Comparison of ENCODE assay signal across 9 cellular contexts in the genomic region with DNA sequence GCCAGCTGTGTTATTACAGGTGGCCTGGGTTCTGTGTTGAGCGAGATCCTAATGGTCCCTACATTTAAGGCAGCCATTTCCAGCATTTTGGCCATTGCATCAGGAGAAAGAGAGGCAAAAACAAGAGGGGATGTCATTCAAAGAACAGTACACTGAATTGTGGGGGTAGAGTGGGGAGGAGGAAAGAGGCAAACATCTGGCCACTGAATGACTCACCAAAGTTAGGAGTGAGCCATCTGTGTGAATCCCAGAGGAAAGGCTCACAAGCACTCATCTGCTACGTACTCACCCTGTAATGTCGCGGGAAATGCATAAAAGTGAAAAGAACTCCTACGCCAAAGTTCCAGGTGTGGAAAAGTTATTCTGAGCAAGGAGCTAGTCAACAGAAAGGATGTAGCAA. TPM values are rescaled to one million over a fixed set of nuclear protein-coding genes. Genes with fewer than 3 reads are reported as not detected.
DNase-seq lines count a peak whose midpoint lies in the region; ATAC-seq and TF ChIP-seq lines count a peak whose summit lies in the region.
"Had no signal": no experiment of that assay in that cellular context is flagged by ENCODE, and none has a peak within 500 bp of the region (broad histone marks: within the 10 kb centered on the region; RNA-seq: fewer than 3 reads in every experiment).

No MANE protein-coding gene starts in this region.

- H3K4me3 ChIP-seq in endodermal cell (ENCODE audit: low read length) (no peak overlapping the region), ovary (no peak overlapping the region)

- H3K9me3 Mint-ChIP-seq in endodermal cell: peaks cover 4% of the 10 kb centered on the region
- H3K9me3 Mint-ChIP-seq in CD4-positive, alpha-beta T cell: no peaks in the 10 kb centered on the region
- no peaks in the 10 kb centered on the region for H3K9me3 Mint-ChIP-seq in activated CD4-positive, alpha-beta memory T cell treated with anti-CD3 and anti-CD28 coated beads for 36 hours
- H3K9me3 Mint-ChIP-seq: CD8-positive, alpha-beta memory T cell had no signal

- TF ChIP-seq POLR2A in ovary (IDR thresholded peaks at IDR 0.05): no peak

- no peaks in the 10 kb centered on the region for H3K27me3 Mint-ChIP-seq in endodermal cell (ENCODE audit: insufficient read depth)
- H3K27me3 Mint-ChIP-seq in CD4-positive, alpha-beta T cell: no peaks in the 10 kb centered on the region
- no peaks in the 10 kb centered on the region for H3K27me3 Mint-ChIP-seq in activated CD4-positive, alpha-beta memory T cell treated with anti-CD3 and anti-CD28 coated beads for 36 hours
- H3K27me3 Mint-ChIP-seq: CD8-positive, alpha-beta memory T cell had no signal

- H3K4me1 ChIP-seq in endodermal cell (ENCODE audit: control insufficient read depth, insufficient read depth, low read length): peaks cover 4% of the 10 kb centered on the region
- H3K4me1 ChIP-seq in ovary (ENCODE audit: insufficient read depth): no peaks in the 10 kb centered on the region

- H3K9me3 ChIP-seq in endodermal cell (ENCODE audit: control insufficient read depth, low read length): peaks cover 4% of the 10 kb centered on the region
- no peaks in the 10 kb centered on the region for H3K9me3 ChIP-seq in CD4-positive, alpha-beta T cell (ENCODE audit: control insufficient read depth, low read length)
- H3K9me3 ChIP-seq in ovary: no peaks in the 10 kb centered on the region

- CTCF ChIA-PET in CD4-positive, alpha-beta T cell (lab: Charles Lee): no interaction called here
- CTCF ChIA-PET in activated CD4-positive, alpha-beta memory T cell treated with anti-CD3 and anti-CD28 coated beads for 36 hours (lab: Charles Lee): no interaction called here

- intact Hi-C loops in CD4-positive, alpha-beta T cell (cut with DNase I, micrococcal nuclease): no loop called here
- intact Hi-C loops in activated CD4-positive, alpha-beta memory T cell treated with anti-CD3 and anti-CD28 coated beads for 36 hours (cut with micrococcal nuclease): no loop called here
- intact Hi-C loops in ovary (cut with DNase I): no loop called here

- H3K36me3 ChIP-seq in endodermal cell (ENCODE audit: control insufficient read depth, insufficient read depth, low read length) (no peaks in the 10 kb centered on the region), ovary (no peaks in the 10 kb centered on the region)

- POLR2A ChIA-PET in CD4-positive, alpha-beta T cell (lab: Charles Lee): no interaction called here
- POLR2A ChIA-PET in activated CD4-positive, alpha-beta memory T cell treated with anti-CD3 and anti-CD28 coated beads for 36 hours (lab: Charles Lee): no interaction called here

- peaks cover 20% of the 10 kb centered on the region for H3K4me1 Mint-ChIP-seq in endodermal cell
- H3K4me1 Mint-ChIP-seq in CD4-positive, alpha-beta T cell (ENCODE audit: low read depth): peaks cover 19% of the 10 kb centered on the region
- H3K4me1 Mint-ChIP-seq in activated CD4-positive, alpha-beta memory T cell treated with anti-CD3 and anti-CD28 coated beads for 36 hours (ENCODE audit: low read depth): peaks cover 5% of the 10 kb centered on the region

- H3K27me3 ChIP-seq in endodermal cell (ENCODE audit: control insufficient read depth, insufficient read depth, low read length, poor library complexity, severe bottlenecking) (no peaks in the 10 kb centered on the region), ovary (no peaks in the 10 kb centered on the region)
- no peaks in the 10 kb centered on the region for H3K27me3 ChIP-seq in CD4-positive, alpha-beta T cell (ENCODE audit: control insufficient read depth, insufficient read depth, low read length)

- H3K36me3 Mint-ChIP-seq in endodermal cell (ENCODE audit: low read depth): peaks cover 6% of the 10 kb centered on the region
- no peaks in the 10 kb centered on the region for H3K36me3 Mint-ChIP-seq in CD4-positive, alpha-beta T cell (ENCODE audit: low read depth)
- H3K36me3 Mint-ChIP-seq in activated CD4-positive, alpha-beta memory T cell treated with anti-CD3 and anti-CD28 coated beads for 36 hours: no peaks in the 10 kb centered on the region

- no peak overlapping the region for H3K27ac ChIP-seq in endodermal cell (ENCODE audit: low read depth, low read length)
- no peak overlapping the region for H3K27ac ChIP-seq in CD4-positive, alpha-beta T cell (ENCODE audit: low read depth, low read length)
- H3K27ac ChIP-seq in ovary: no peak overlapping the region

- 83 to 86% methylated on average over 4 to 5 of the region's 5 CpGs for WGBS in endodermal cell (ENCODE audit: insufficient coverage in 1 of 2, insufficient read length in 1 of 2), 2 experiments
- 45 to 49% (median 49%) methylated on average over 5 of the region's 5 CpGs for WGBS in ovary, 3 donors

- no peak for ATAC-seq in CD4-positive, alpha-beta T cell (ENCODE audit: poor library complexity)

- DNase-seq in AG09319 (ENCODE audit: extremely low read depth, low read depth): peak; percentile 44
- peak; percentile 73 for DNase-seq in NCI-H2171 (lab: John Stamatoyannopoulos, UW)
- no peak for DNase-seq in endodermal cell
- DNase-seq in lung microvascular endothelial cell (ENCODE audit: low read depth in 2 of 2): peak; percentile 79 to 97
- no peak for DNase-seq in CD4-positive, alpha-beta T cell
- no peak for DNase-seq in activated CD4-positive, alpha-beta memory T cell treated with anti-CD3 and anti-CD28 coated beads for 36 hours
- DNase-seq in ovary: no peak
- no peak for DNase-seq in stimulated activated naive CD4-positive, alpha-beta T cell treated with Interleukin-2 at 50 U/mL for 16 hours (lab: John Stamatoyannopoulos, UW)
- DNase-seq: CD8-positive, alpha-beta memory T cell had no signal

- peak overlapping the region; percentile 77 for H3K27ac Mint-ChIP-seq in endodermal cell
- no peak overlapping the region for H3K27ac Mint-ChIP-seq in CD4-positive, alpha-beta T cell
- H3K27ac Mint-ChIP-seq in activated CD4-positive, alpha-beta memory T cell treated with anti-CD3 and anti-CD28 coated beads for 36 hours: no peak overlapping the region

- no peak overlapping the region for H3K9ac ChIP-seq in endodermal cell (ENCODE audit: extremely low read depth, low read length, poor library complexity, severe bottlenecking)

- TF ChIP-seq CTCF in AG09319 (IDR thresholded peaks at IDR 0.05; ENCODE audit: low read depth, low read length) (no peak), endodermal cell (conservative IDR thresholded peaks at IDR 0.05) (no peak), ovary (IDR thresholded peaks at IDR 0.05) (no peak)
- no peak for TF ChIP-seq CTCF in CD4-positive, alpha-beta T cell (IDR thresholded peaks at IDR 0.05)

- no peak overlapping the region for H3K4me3 Mint-ChIP-seq in endodermal cell
- no peak overlapping the region for H3K4me3 Mint-ChIP-seq in CD4-positive, alpha-beta T cell
- no peak overlapping the region for H3K4me3 Mint-ChIP-seq in activated CD4-positive, alpha-beta memory T cell treated with anti-CD3 and anti-CD28 coated beads for 36 hours
- H3K4me3 Mint-ChIP-seq: CD8-positive, alpha-beta memory T cell had no signal

- TF ChIP-seq EP300 in ovary (IDR thresholded peaks at IDR 0.05): no peak

RNA-seq across cellular contexts. Expression of a gene that starts 20.1 kb away (rescaled TPM):
- total RNA-seq in endodermal cell (not detected), lung microvascular endothelial cell (not detected in 2 replicates), ovary (not detected)
- not detected for polyA plus RNA-seq in endodermal cell (2013, experiment 1 of 2)
- polyA plus RNA-seq in endodermal cell (2013, experiment 2 of 2): not detected
- not detected for total RNA-seq in CD4-positive, alpha-beta T cell
- not detected for total RNA-seq in activated CD4-positive, alpha-beta memory T cell treated with anti-CD3 and anti-CD28 coated beads for 36 hours
- polyA plus RNA-seq in ovary: not detected
- total RNA-seq: CD8-positive, alpha-beta memory T cell had no signal
- polyA plus RNA-seq: CD8-positive, alpha-beta memory T cell had no signal

RNA-seq across cellular contexts. Expression of a gene that starts 23.2 kb away (rescaled TPM):
- total RNA-seq in endodermal cell (1,000 to 10,000 TPM; 1,739 to 2,129 TPM), lung microvascular endothelial cell (3,049 and 3,358 TPM in 2 replicates), ovary (over 10,000 TPM in 1 of 7 donors, 1,000 to 10,000 TPM in 6; 2,824 to 11,226 (median 3,297) TPM)
- 2,547 TPM for polyA plus RNA-seq in endodermal cell (2013, experiment 1 of 2)
- 2,470 TPM for polyA plus RNA-seq in endodermal cell (2013, experiment 2 of 2)
- total RNA-seq in CD4-positive, alpha-beta T cell: 1,000 to 10,000 TPM; 2,959 to 3,104 TPM
- total RNA-seq in activated CD4-positive, alpha-beta memory T cell treated with anti-CD3 and anti-CD28 coated beads for 36 hours: 1,000 to 10,000 TPM; 2,959 to 2,997 TPM
- 1,000 to 10,000 TPM; 5,564 to 8,248 TPM for polyA plus RNA-seq in ovary

RNA-seq across cellular contexts. Expression of a gene that starts 37.9 kb away (rescaled TPM):
- not detected for total RNA-seq in endodermal cell
- not detected for polyA plus RNA-seq in endodermal cell (2013, experiment 1 of 2)
- polyA plus RNA-seq in endodermal cell (2013, experiment 2 of 2): not detected
- under 0.01 TPM in 1 of 2 replicates, not detected in the other for total RNA-seq in lung microvascular endothelial cell
- total RNA-seq in CD4-positive, alpha-beta T cell: 1 to 10 TPM; 1.2 TPM
- not detected for total RNA-seq in activated CD4-positive, alpha-beta memory T cell treated with anti-CD3 and anti-CD28 coated beads for 36 hours
- not detected for total RNA-seq in ovary
- not detected for polyA plus RNA-seq in ovary
- total RNA-seq: CD8-positive, alpha-beta memory T cell had no signal

RNA-seq across cellular contexts. Expression of a gene that starts 49.7 kb away (rescaled TPM):
- total RNA-seq in endodermal cell (1 to 10 TPM; 4.1 to 9.2 TPM), lung microvascular endothelial cell (6.7 and 8.1 TPM in 2 replicates), ovary (10 to 100 TPM in 1 of 7 donors, 1 to 10 TPM in 6; 1.7 to 11.3 (median 3.6) TPM)
- 1.8 TPM for polyA plus RNA-seq in endodermal cell (2013, experiment 1 of 2)
- 1.5 TPM for polyA plus RNA-seq in endodermal cell (2013, experiment 2 of 2)
- total RNA-seq in CD4-positive, alpha-beta T cell: not detected
- not detected for total RNA-seq in activated CD4-positive, alpha-beta memory T cell treated with anti-CD3 and anti-CD28 coated beads for 36 hours
- polyA plus RNA-seq in ovary: 1 to 10 TPM; 4.9 to 9.8 TPM
- total RNA-seq: CD8-positive, alpha-beta memory T cell had no signal
- polyA plus RNA-seq: CD8-positive, alpha-beta memory T cell had no signal

Comparison
In these comparisons a context has a peak if more than half of its experiments do, and no peak if none do; other contexts are left out.
1. DNase-seq: peak in AG09319 (single experiment), NCI-H2171 (single experiment) and lung microvascular endothelial cell (2 of 2); none in endodermal cell (single experiment), CD4-positive, alpha-beta T cell (0 of 10), activated CD4-positive, alpha-beta memory T cell treated with anti-CD3 and anti-CD28 coated beads for 36 hours (single experiment), ovary (0 of 5) and stimulated activated naive CD4-positive, alpha-beta T cell treated with Interleukin-2 at 50 U/mL for 16 hours (single experiment).